28 cellular contexts compared by ENCODE assay signal in the genomic region with DNA sequence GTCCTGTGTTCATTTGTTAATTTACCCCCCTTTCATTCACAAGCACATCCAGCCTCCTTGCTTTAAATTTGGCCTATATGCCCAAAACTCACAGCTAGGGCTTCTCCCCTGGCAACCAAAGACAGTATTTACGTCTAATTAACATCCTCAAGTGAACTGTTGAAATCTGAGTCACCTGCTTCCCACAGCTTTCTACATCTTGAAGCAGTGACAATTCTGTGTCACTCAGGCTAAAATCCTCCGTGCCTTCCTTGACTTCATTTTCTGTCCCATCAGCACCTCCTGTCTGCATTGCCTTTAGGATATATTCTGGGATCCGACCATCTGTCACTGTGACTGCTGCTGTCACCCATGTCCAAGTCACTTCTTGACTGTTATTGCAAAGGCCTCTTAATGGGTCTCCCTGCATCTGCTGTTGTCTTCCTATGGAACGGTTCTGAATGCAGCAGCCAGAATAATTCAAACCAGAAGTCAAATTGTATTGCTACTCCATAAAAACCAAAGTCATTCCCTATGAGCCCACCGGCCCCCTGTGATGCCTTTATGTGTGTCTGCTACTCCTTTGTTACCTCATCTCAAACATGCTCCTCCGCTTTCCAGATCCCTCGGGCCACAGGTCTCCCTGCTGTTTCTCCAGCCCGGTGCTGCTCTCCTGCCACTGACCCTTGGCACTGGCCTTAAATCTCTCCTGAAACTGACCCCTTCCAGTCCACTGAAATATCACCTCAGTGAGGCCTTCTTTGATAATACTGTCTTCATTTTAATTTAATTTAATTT. TPM values are rescaled to one million over a fixed set of nuclear protein-coding genes. Genes with fewer than 3 reads are reported as not detected.
A peak's percentile ranks its signal among the peaks of the same experiment; 100 is the strongest.
DNase-seq lines count a peak whose midpoint lies in the region; ATAC-seq, FAIRE-seq and TF ChIP-seq lines count a peak whose summit lies in the region.
"Had no signal": no experiment of that assay in that cellular context is flagged by ENCODE, and none has a peak within 500 bp of the region (broad histone marks: within the 10 kb centered on the region; RNA-seq: fewer than 3 reads in every experiment).

No MANE protein-coding gene starts in this region.

- H2BK12ac ChIP-seq in H1 (ENCODE audit: low read depth, low read length): 0 out of 2 replicates have a peak overlapping the region, but pooled peaks have one; percentile 71

- no peak for TF ChIP-seq POLR2A in H1 (IDR thresholded peaks at IDR 0.05; ENCODE audit: control extremely low read depth in 1 of 2, low read depth in 2 of 2, low read length in 2 of 2)

- H3K27ac Mint-ChIP-seq in progenitor cell of endocrine pancreas: peak overlapping the region; percentile 15
- H3K27ac Mint-ChIP-seq: activated naive CD4-positive, alpha-beta T cell treated with anti-CD3 and anti-CD28 coated beads, Interleukin-2, amount 50 U/mL, for 24 hours had no signal

- DNase-seq in NT2/D1 (ENCODE audit: low read depth, low spot score) (peak; percentile 22), H1 (ENCODE audit: low read depth in 1 of 2, low spot score in 2 of 2) (no peak), progenitor cell of endocrine pancreas (ENCODE audit: low spot score, unreplicated experiment) (no peak), SKM-1 treated with dmso at 0.1 percent for 144 hours (lab: John Stamatoyannopoulos, UW; ENCODE audit: unreplicated experiment) (no peak)
- DNase-seq: activated CD4-positive, alpha-beta T cell treated with anti-CD3 and anti-CD28 coated beads for 1 hour; activated CD8-positive, alpha-beta memory T cell treated with anti-CD3 and anti-CD28 coated beads for 24 hours; activated T-cell treated with anti-CD3 and anti-CD28 coated beads, Interleukin-2, amount 50 U/mL, for 4 hours; aorta; effector CD4-positive, alpha-beta T cell; foreskin keratinocyte; lower lobe of right lung; NCI-H1092; NCI-H2081 treated with DMSO at 0.1 percent for 48 hours; NCI-H510A treated with DMSO at 0.1 percent for 48 hours; stimulated activated naive CD8-positive, alpha-beta T cell treated with anti-CD3 and anti-CD28 coated beads, Interleukin-15, Interleukin-2, amounts not matched to agents 100 U/mL and 50 U/mL, for 24 hours; T-helper 9 cell; thyroid gland had no signal

- no peak overlapping the region for H3K56ac ChIP-seq in H1 (replicated peaks; ENCODE audit: insufficient read length, low read depth, low read length)

- no peak overlapping the region; the same call in 1 of the 2 replicates for H2AK5ac ChIP-seq in H1 (ENCODE audit: low read depth, low read length)

- H3K14ac ChIP-seq in H1 (ENCODE audit: insufficient read length): no peak overlapping the region

- WGBS in HUES64: 62% methylated on average over 8 of the region's 8 CpGs
- 80% methylated on average over 8 of the region's 8 CpGs; no CpG with 5 or more reads in 1 of the 2 experiments for WGBS in H1 (ENCODE audit: extremely low coverage in 1 of 2, insufficient coverage in 1 of 2, insufficient read length in 1 of 2, insufficient replicate concordance in 2 of 2, low coverage in 1 of 2, low lambda C conversion rate in 2 of 2, missing lambda C conversion rate in 1 of 2), 2 experiments

- no peaks in the 10 kb centered on the region for H4K20me1 ChIP-seq in H1 (replicated peaks in 1 of 2; ENCODE audit: control insufficient read depth in 1 of 2, insufficient read depth in 2 of 2, low read length in 2 of 2)

- H3K79me2 ChIP-seq in H1 (ENCODE audit: control insufficient read depth in 1 of 2, insufficient read depth in 2 of 2, low read length in 2 of 2): no peaks in the 10 kb centered on the region
- H3K79me2 ChIP-seq: hepatocyte had no signal

- H2AFZ ChIP-seq in H1 (ENCODE audit: low read length): no peak overlapping the region
- H2AFZ ChIP-seq: hepatocyte had no signal

- peaks cover 2% of the 10 kb centered on the region; the same call in 1 of the 2 replicates for H3K23me2 ChIP-seq in H1 (ENCODE audit: low read depth, low read length)

- no peak overlapping the region for H2BK120ac ChIP-seq in H1 (replicated peaks; ENCODE audit: low read depth, low read length)

- CTCF ChIA-PET in H1 (lab: Charles Lee; ENCODE audit: partially characterized antibody): interaction anchor here (0.6 to 1.2 kb wide), 4 partner anchors 22 to 215 kb away, joined by 3 to 4 read pairs (median 3); no protein-coding TSS in a partner anchor

- H3K4me3 Mint-ChIP-seq in progenitor cell of endocrine pancreas (ENCODE audit: low read depth): no peak overlapping the region
- H3K4me3 Mint-ChIP-seq: activated naive CD4-positive, alpha-beta T cell treated with anti-CD3 and anti-CD28 coated beads, Interleukin-2, amount 50 U/mL, for 24 hours; activated T-cell treated with anti-CD3 and anti-CD28 coated beads, Interleukin-2, amount 50 U/mL, for 4 hours had no signal

- TF ChIP-seq CTCF in H1 (IDR thresholded peaks at IDR 0.05; ENCODE audit: control extremely low read depth in 1 of 3, insufficient read depth in 1 of 3, low read depth in 1 of 3, low read length in 3 of 3): no peak
- TF ChIP-seq CTCF in progenitor cell of endocrine pancreas (IDR thresholded peaks at IDR 0.05; ENCODE audit: unreplicated experiment): no peak

- H3K23ac ChIP-seq in H1 (ENCODE audit: insufficient read length): no peak overlapping the region

- H3K36me3 ChIP-seq in HUES64 (ENCODE audit: insufficient read depth, low read length) (no peaks in the 10 kb centered on the region; the same call in 1 of the 2 replicates), NT2/D1 (ENCODE audit: insufficient read depth, insufficient read length, low read length) (peaks cover 3% of the 10 kb centered on the region), H1 (ENCODE audit: control insufficient read depth in 2 of 4, insufficient read depth in 4 of 4, low read length in 3 of 4) (no peaks in the 10 kb centered on the region)
- H3K36me3 ChIP-seq: thyroid gland had no signal

- no peak for TF ChIP-seq RAD21 in H1 (IDR thresholded peaks at IDR 0.05 in 1 of 2, conservative IDR thresholded peaks at IDR 0.05 in 1 of 2; ENCODE audit: low read depth in 2 of 2, low read length in 2 of 2)

- H3K9ac ChIP-seq in HUES64 (ENCODE audit: low read depth, low read length) (no peak overlapping the region), NT2/D1 (ENCODE audit: insufficient read length, low read depth) (no peak overlapping the region), H1 (replicated peaks in 1 of 4; ENCODE audit: extremely low read depth in 1 of 4, low read depth in 3 of 4, low read length in 3 of 4) (no peak overlapping the region)

- H3K27me3 ChIP-seq in HUES64 (ENCODE audit: insufficient read depth, low read length) (no peaks in the 10 kb centered on the region), NT2/D1 (ENCODE audit: insufficient read depth, insufficient read length) (no peaks in the 10 kb centered on the region), H1 (replicated peaks in 1 of 4; ENCODE audit: control insufficient read depth in 3 of 4, extremely low read depth in 1 of 4, insufficient read depth in 3 of 4, low read length in 3 of 4) (no peaks in the 10 kb centered on the region)
- H3K27me3 ChIP-seq: foreskin keratinocyte, hepatocyte, thyroid gland had no signal

- H3K4me1 Mint-ChIP-seq in progenitor cell of endocrine pancreas (ENCODE audit: low read depth): peaks cover 23% of the 10 kb centered on the region

- H3K27me3 Mint-ChIP-seq in progenitor cell of endocrine pancreas: no peaks in the 10 kb centered on the region
- H3K27me3 Mint-ChIP-seq: activated naive CD4-positive, alpha-beta T cell treated with anti-CD3 and anti-CD28 coated beads, Interleukin-2, amount 50 U/mL, for 24 hours had no signal

- H3K4me1 ChIP-seq in HUES64 (ENCODE audit: insufficient read depth, low read length): peaks cover 9% of the 10 kb centered on the region
- peaks cover 8% of the 10 kb centered on the region for H3K4me1 ChIP-seq in NT2/D1 (ENCODE audit: insufficient read depth, insufficient read length)
- peaks cover 3 to 10% (median 5%) of the 10 kb centered on the region in 4 experiments; a peak in 6 of 7 replicates for H3K4me1 ChIP-seq in H1 (replicated peaks in 1 of 4; ENCODE audit: control insufficient read depth in 3 of 4, insufficient read depth in 4 of 4, low read length in 3 of 4)
- H3K4me1 ChIP-seq: foreskin keratinocyte had no signal

- H3K79me1 ChIP-seq in H1 (ENCODE audit: low read depth, low read length): no peaks in the 10 kb centered on the region

- no peak overlapping the region for H4K8ac ChIP-seq in H1 (ENCODE audit: extremely low read depth, insufficient read depth, low read length)

- no peak overlapping the region; the same call in 1 of the 2 replicates for H3K18ac ChIP-seq in H1 (ENCODE audit: extremely low read depth, low read length)

- no peak for TF ChIP-seq EP300 in H1 (IDR thresholded peaks at IDR 0.05; ENCODE audit: borderline replicate concordance in 1 of 2, low read depth in 2 of 2, low read length in 2 of 2)

- H3K4me3 ChIP-seq in HUES64 (ENCODE audit: low read length): no peak overlapping the region
- no peak overlapping the region for H3K4me3 ChIP-seq in NT2/D1 (ENCODE audit: insufficient read length, low read depth)
- no peak overlapping the region for H3K4me3 ChIP-seq in H1 (ENCODE audit: extremely low read depth in 1 of 4, insufficient read depth in 2 of 4, low read depth in 3 of 4, low read length in 4 of 4)
- H3K4me3 ChIP-seq: hepatocyte, lower lobe of right lung, smooth muscle cell, thyroid gland had no signal

- POLR2A ChIA-PET in H1 (lab: Charles Lee; ENCODE audit: partially characterized antibody): no interaction called here

- H2BK15ac ChIP-seq in H1 (ENCODE audit: low read length): no peak overlapping the region

- peak overlapping the region; percentile 16; a peak in 3 of 4 replicates for H3K4me2 ChIP-seq in H1 (ENCODE audit: insufficient read depth in 1 of 2, low read depth in 2 of 2, low read length in 2 of 2)
- H3K4me2 ChIP-seq: hepatocyte, smooth muscle cell had no signal

- H3K9me3 Mint-ChIP-seq in progenitor cell of endocrine pancreas (ENCODE audit: low read depth): no peaks in the 10 kb centered on the region
- H3K9me3 Mint-ChIP-seq: activated naive CD4-positive, alpha-beta T cell treated with anti-CD3 and anti-CD28 coated beads, Interleukin-2, amount 50 U/mL, for 24 hours; activated T-cell treated with anti-CD3 and anti-CD28 coated beads, Interleukin-2, amount 50 U/mL, for 4 hours had no signal

- H2BK20ac ChIP-seq in H1 (ENCODE audit: low read length): no peak overlapping the region

- H2BK5ac ChIP-seq in H1 (ENCODE audit: low read depth, low read length): peak overlapping the region; percentile 48; the same call in 1 of the 2 replicates

- no peak overlapping the region for H4K91ac ChIP-seq in H1 (replicated peaks; ENCODE audit: insufficient read length, low read length)

- H3K9me3 ChIP-seq in HUES64 (ENCODE audit: insufficient read depth, low read depth, low read length) (no peaks in the 10 kb centered on the region), NT2/D1 (ENCODE audit: insufficient read depth, low read length) (no peaks in the 10 kb centered on the region), H1 (ENCODE audit: insufficient read depth in 2 of 2, low read depth in 1 of 2, low read length in 1 of 2) (no peaks in the 10 kb centered on the region)
- H3K9me3 ChIP-seq: lower lobe of right lung, thyroid gland had no signal

- H3K27ac ChIP-seq in HUES64 (ENCODE audit: low read depth, low read length) (peak overlapping the region; percentile 66; the same call in 1 of the 2 replicates), H1 (ENCODE audit: low read depth, low read length) (no peak overlapping the region)
- H3K27ac ChIP-seq: foreskin keratinocyte, lower lobe of right lung, RWPE1, thyroid gland had no signal

- no peak overlapping the region for H3K4ac ChIP-seq in H1 (replicated peaks; ENCODE audit: insufficient read length, low read depth, low read length)

- no peak for FAIRE-seq in H1 (lab: Jason Lieb, UNC)
- FAIRE-seq: D721Med, G401.6, GM18507, keratinocyte had no signal

- peaks cover 18% of the 10 kb centered on the region for H3K36me3 Mint-ChIP-seq in progenitor cell of endocrine pancreas (ENCODE audit: insufficient read depth)

- no peak overlapping the region for H4K5ac ChIP-seq in H1 (ENCODE audit: insufficient read length, low read depth, low read length)

- ATAC-seq in HG03354 (IDR thresholded peaks at IDR 0.05; ENCODE audit: poor library complexity, severe bottlenecking, unreplicated experiment) (no peak), GM19455 (IDR thresholded peaks at IDR 0.05; ENCODE audit: unreplicated experiment) (no peak)
- ATAC-seq: activated T-cell treated with anti-CD3 and anti-CD28 coated beads, Interleukin-2, amount 50 U/mL, for 4 hours; foreskin keratinocyte; lower lobe of right lung; stimulated activated naive CD8-positive, alpha-beta T cell treated with anti-CD3 and anti-CD28 coated beads, Interleukin-15, Interleukin-2, amounts not matched to agents 100 U/mL and 50 U/mL, for 24 hours had no signal

RNA-seq across cellular contexts. Expression of a gene that starts 56.9 kb away (rescaled TPM):
- polyA plus RNA-seq in HUES64 (2013, experiment 1 of 2): 26.4 TPM
- polyA plus RNA-seq in HUES64 (2013, experiment 2 of 2): 21.9 TPM
- total RNA-seq in H1 (2021; fragmentation: NEBNext Ultra II Directional; extraction: Animal tissue kit (Norgen Biotek cat#: 25700)): 42.2 and 44.3 TPM in 2 replicates
- 14.1 and 37.6 TPM in 2 replicates for polyA plus RNA-seq in H1 (2011; rRNA removed)
- 11.2 TPM for polyA plus RNA-seq in H1 (2011; cell fraction: cytosol; rRNA removed)
- 36.5 TPM for polyA plus RNA-seq in H1 (2011; cell fraction: nucleus; rRNA removed)
- 26.9 to 31.9 TPM (median 29.8 TPM) in 4 replicates for polyA plus RNA-seq in H1 (2012, experiment 1 of 2)
- 20.9 TPM for polyA plus RNA-seq in H1 (2012, experiment 2 of 2)
- 21.8 TPM for polyA plus RNA-seq in H1 (2013, experiment 1 of 2)
- 19.7 TPM for polyA plus RNA-seq in H1 (2013, experiment 2 of 2)
- polyA minus RNA-seq in H1 (2011; rRNA and poly(A)+ RNA removed): 18.5 and 23.8 TPM in 2 replicates
- polyA minus RNA-seq in H1 (2011; cell fraction: cytosol; rRNA and poly(A)+ RNA removed): 16.5 TPM
- polyA minus RNA-seq in H1 (2011; cell fraction: nucleus; rRNA and poly(A)+ RNA removed): 22.4 TPM
- 58.8 and 62.3 TPM in 2 replicates for total RNA-seq in progenitor cell of endocrine pancreas
